In genomic region chrX:57964975-57965374, GRCh38 we compare ENCODE assay signal across 22 cellular contexts. TPM values are rescaled to one million over a fixed set of nuclear protein-coding genes. Genes with fewer than 3 reads are reported as not detected.
"Had no signal": no experiment of that assay in that cellular context is flagged by ENCODE, and none has a peak within 500 bp of the region (broad histone marks: within the 10 kb centered on the region; RNA-seq: fewer than 3 reads in every experiment).

No MANE protein-coding gene starts in this region.

- FAIRE-seq: endometrium, keratinocyte, urothelium cell line had no signal

- H3K27me3 ChIP-seq: suprapubic skin, transverse colon had no signal

- H3K4me1 ChIP-seq: right lobe of liver, suprapubic skin, transverse colon had no signal

- H3K36me3 ChIP-seq: right lobe of liver, suprapubic skin, transverse colon had no signal

- H3K4me3 ChIP-seq: mucosa of descending colon, right lobe of liver, skin epidermis, suprapubic skin, transverse colon had no signal

- H3K27ac ChIP-seq: right lobe of liver, skin epidermis, suprapubic skin, transverse colon had no signal

- ATAC-seq: left colon, mucosa of descending colon, right lobe of liver had no signal

- DNase-seq: activated CD4-positive, alpha-beta memory T cell treated with anti-CD3 and anti-CD28 coated beads for 36 hours; activated CD4-positive, alpha-beta T cell treated with anti-CD3 and anti-CD28 coated beads for 48 hours; activated naive CD4-positive, alpha-beta T cell treated with Interleukin-2 at 50 U/mL for 16 hours; activated naive CD8-positive, alpha-beta T cell treated with anti-CD3 and anti-CD28 coated beads, Interleukin-2, amount 10 ng/mL, durations not matched to agents 7 days and 5 days; activated T-cell treated with anti-CD3 and anti-CD28 coated beads, Interleukin-2, amount 50 U/mL, for 48 hours; amygdala; effector CD4-positive, alpha-beta T cell; foreskin fibroblast; left colon; mucosa of descending colon; naive B cell; occipital lobe; right lobe of liver; stimulated activated CD4-positive, alpha-beta T cell treated with anti-CD3 and anti-CD28 coated beads, Interleukin-1b, Interleukin-23, amount 100 ng/mL, for 48 hours; transverse colon had no signal

RNA-seq across cellular contexts. Expression of gene ZXDA, which starts 54.7 kb away (rescaled TPM):
- total RNA-seq: chondrocyte had no signal
- polyA plus RNA-seq: neural cell had no signal
